ENCODE assay signal across 8 cellular contexts in genomic region chr11:122655527-122656072, GRCh38. TPM values are rescaled to one million over a fixed set of nuclear protein-coding genes. Genes with fewer than 3 reads are reported as not detected.
DNase-seq lines count a peak whose midpoint lies in the region; ATAC-seq and TF ChIP-seq lines count a peak whose summit lies in the region.

Gene UBASH3B, plus strand, starts transcription at chr11:122655722. Its CDS starts 328 bp downstream, at chr11:122656050.

- peaks cover 47% of the 10 kb centered on the region for H3K27me3 Mint-ChIP-seq in nephron progenitor cell (ENCODE audit: low read depth, poor library complexity)

- no peak for TF ChIP-seq EP300 in stomach (IDR thresholded peaks at IDR 0.05)

- H3K4me1 ChIP-seq in foreskin keratinocyte (peaks cover 7% of the 10 kb centered on the region), stomach (peaks cover 7 to 20% (median 18%) of the 10 kb centered on the region in 4 donors)

- H3K4me3 Mint-ChIP-seq in nephron progenitor cell = peak within 1 kb of the TSS; percentile 93

- intact Hi-C loops in stomach (cut with DNase I; ENCODE audit: low total_unique reads) = no loop called here

- H3K27ac Mint-ChIP-seq in nephron progenitor cell = peak within 1 kb of the TSS; percentile 90

- H3K27me3 ChIP-seq in foreskin keratinocyte (no peaks in the 10 kb centered on the region), stomach (peaks cover 0 to 20% (median 0%) of the 10 kb centered on the region in 3 donors)

- ATAC-seq in GM21360 (IDR thresholded peaks at IDR 0.05; ENCODE audit: unreplicated experiment) (peak; percentile 75), foreskin keratinocyte (peak; percentile 87)

- peak; percentile 57 for DNase-seq in COLO829 (ENCODE audit: low spot score)
- DNase-seq in HT-29 (ENCODE audit: low spot score) = peak; percentile 88
- DNase-seq in SK-MEL-5 (ENCODE audit: low read depth, low spot score) = peak; percentile 77
- peak; percentile 74 for DNase-seq in activated naive CD4-positive, alpha-beta T cell treated with Interleukin-2 at 50 U/mL for 16 hours
- peak; percentile 74 to 84 for DNase-seq in foreskin keratinocyte
- peak; percentile 78 for DNase-seq in nephron progenitor cell
- peak; percentile 77 for DNase-seq in stomach

- H3K4me3 ChIP-seq in stomach = peak within 1 kb of the TSS; percentile 71 to 86 (median 78)

- WGBS in stomach, 5 donors = 0 to 4% (median 1%) methylated on average over 20 to 39 of the region's 39 CpGs

- TF ChIP-seq POLR2A in stomach (IDR thresholded peaks at IDR 0.05) = no peak

- H3K9me3 ChIP-seq in stomach = no peaks in the 10 kb centered on the region

- no peaks in the 10 kb centered on the region for H3K36me3 ChIP-seq in stomach

- peaks cover 4% of the 10 kb centered on the region for H3K36me3 Mint-ChIP-seq in nephron progenitor cell (ENCODE audit: low read depth)

- in situ Hi-C loops in SK-MEL-5 (cut with HindIII; ENCODE audit: low pct_unique_long_range_greater_than_20kb, low sequenced_read_pairs) = no loop called here

- peak within 1 kb of the TSS; percentile 33 for H3K27ac ChIP-seq in foreskin keratinocyte
- peak within 1 kb of the TSS; percentile 81 to 95 (median 91) for H3K27ac ChIP-seq in stomach

- TF ChIP-seq CTCF in foreskin keratinocyte (conservative IDR thresholded peaks at IDR 0.05) = peak; percentile 12
- no peak for TF ChIP-seq CTCF in nephron progenitor cell (IDR thresholded peaks at IDR 0.05)
- peak in 1 of 7 experiments; percentile 10 for TF ChIP-seq CTCF in stomach (IDR thresholded peaks at IDR 0.05)

- peaks cover 4% of the 10 kb centered on the region for H3K9me3 Mint-ChIP-seq in nephron progenitor cell

- peaks cover 37% of the 10 kb centered on the region for H3K4me1 Mint-ChIP-seq in nephron progenitor cell

RNA-seq across cellular contexts. Expression of gene UBASH3B, which starts in this region (rescaled TPM):
- total RNA-seq in HT-29 (2014; rRNA removed; shearing (Covaris generic)) = 46.8 and 57.9 TPM in 2 replicates
- 12.4 and 12.8 TPM in 2 replicates for total RNA-seq in SK-MEL-5 (2014; rRNA removed; shearing (Covaris generic))
- polyA plus RNA-seq in SK-MEL-5 (2015; cell fraction: cytosol; rRNA removed) = 18.9 and 32.5 TPM in 2 replicates
- 10.6 and 13.3 TPM in 2 replicates for polyA plus RNA-seq in SK-MEL-5 (2015; cell fraction: nucleus; rRNA removed)
- total RNA-seq in foreskin keratinocyte = 21.8 and 28.3 TPM in 2 replicates
- 6.0 and 6.5 TPM in 2 replicates for polyA plus RNA-seq in foreskin keratinocyte
- total RNA-seq in stomach = 10 to 100 TPM in 2 of 5 donors, 1 to 10 TPM in 3; 2.9 to 60.5 (median 9.4) TPM
- polyA plus RNA-seq in stomach = 1 to 10 TPM in 2 of 3 donors, under 1 TPM in 1; 0.58 to 2.3 (median 1.8) TPM

Comparison
In these comparisons a context has a peak if more than half of its experiments do, and no peak if none do; other contexts are left out.
1. Peak in every context shown above with its lines: DNase-seq, ATAC-seq, H3K4me3 ChIP-seq and H3K27ac ChIP-seq.